Comparison of ENCODE assay signal across 16 cellular contexts in the genomic region with DNA sequence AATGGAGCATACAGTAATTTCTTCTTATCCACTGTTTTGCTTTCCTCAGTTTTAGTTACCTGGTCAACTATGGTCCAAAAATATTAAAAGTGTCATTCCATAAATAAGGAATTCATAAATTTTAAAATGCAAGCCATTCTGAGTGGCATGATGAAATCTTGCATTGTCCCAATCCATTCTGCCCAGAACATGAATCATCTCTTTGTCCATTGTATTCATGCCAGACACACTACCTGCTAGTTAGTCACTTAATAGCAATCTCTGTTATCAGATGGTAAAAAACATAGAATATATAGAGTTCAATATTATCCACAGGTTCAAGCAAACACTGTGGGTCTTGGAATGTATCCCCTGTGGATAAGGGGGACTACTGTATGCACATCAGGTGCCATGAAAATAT.
DNase-seq lines count a peak whose midpoint lies in the region; ATAC-seq and TF ChIP-seq lines count a peak whose summit lies in the region.
"Had no signal": no experiment of that assay in that cellular context is flagged by ENCODE, and none has a peak within 500 bp of the region (broad histone marks: within the 10 kb centered on the region; RNA-seq: fewer than 3 reads in every experiment).

No MANE protein-coding gene starts in this region.

- no peaks in the 10 kb centered on the region for H3K36me3 ChIP-seq in HCT116 (ENCODE audit: control insufficient read depth in 1 of 2, insufficient read depth in 2 of 2, low read length in 2 of 2)
- no peaks in the 10 kb centered on the region for H3K36me3 ChIP-seq in RWPE2 (ENCODE audit: low read depth)
- no peaks in the 10 kb centered on the region for H3K36me3 ChIP-seq in Karpas-422 (ENCODE audit: insufficient read depth, low read length)
- H3K36me3 ChIP-seq in SJCRH30 = no peaks in the 10 kb centered on the region; the same call in 1 of the 2 replicates

- H3K27me3 ChIP-seq in HCT116 (ENCODE audit: insufficient read depth, low read length) (no peaks in the 10 kb centered on the region), RWPE2 (ENCODE audit: insufficient read depth, poor library complexity, severe bottlenecking) (no peaks in the 10 kb centered on the region), foreskin keratinocyte (no peaks in the 10 kb centered on the region), Karpas-422 (ENCODE audit: low read length) (no peaks in the 10 kb centered on the region), SJCRH30 (no peaks in the 10 kb centered on the region)

- H4K20me1 ChIP-seq in HCT116 (ENCODE audit: insufficient read depth) = no peaks in the 10 kb centered on the region
- no peaks in the 10 kb centered on the region for H4K20me1 ChIP-seq in Karpas-422 (ENCODE audit: insufficient read depth, low read depth, low read length)

- H3K79me2 ChIP-seq in HCT116 (ENCODE audit: insufficient read depth, low read length) (no peaks in the 10 kb centered on the region), Karpas-422 (ENCODE audit: low read length) (no peaks in the 10 kb centered on the region)

- no peak overlapping the region for H3K4me3 ChIP-seq in HCT116 (replicated peaks in 1 of 2; ENCODE audit: low read depth in 1 of 2, low read length in 2 of 2)
- no peak overlapping the region for H3K4me3 ChIP-seq in RWPE2 (ENCODE audit: severe bottlenecking)
- H3K4me3 ChIP-seq in Karpas-422 (ENCODE audit: low read length) = no peak overlapping the region
- H3K4me3 ChIP-seq in SJCRH30 = no peak overlapping the region
- H3K4me3 ChIP-seq: GM23248 had no signal

- DNase-seq in ELR (ENCODE audit: low read depth) (peak; percentile 44), HCT116 (ENCODE audit: low read depth, low spot score) (peak; percentile 43), RWPE2 (ENCODE audit: low spot score) (no peak), foreskin keratinocyte (peak; percentile 30 to 70), Karpas-422 (no peak), SJCRH30 (no peak), HK-2 (ENCODE audit: unreplicated experiment) (no peak), DMS114 treated with DMSO at 0.1 percent for 48 hours (lab: John Stamatoyannopoulos, UW; ENCODE audit: unreplicated experiment) (no peak)
- DNase-seq: C1 segment of cervical spinal cord; CD4-positive, alpha-beta memory T cell; DMS153; GM23248; H7; IMR-90; KBM-7 had no signal

- H3K4me2 ChIP-seq in HCT116 (ENCODE audit: low read length) (no peak overlapping the region), Karpas-422 (ENCODE audit: low read depth, low read length, poor library complexity, severe bottlenecking) (no peak overlapping the region)

- H3K4me1 ChIP-seq in HCT116 (ENCODE audit: control insufficient read depth in 1 of 2, insufficient read depth in 2 of 2, low read length in 2 of 2) = 0 out of 4 replicates have a peak, but pooled peaks cover 0 to 3% of the 10 kb centered on the region in 2 experiments
- H3K4me1 ChIP-seq in RWPE2 (ENCODE audit: insufficient read depth, poor library complexity, severe bottlenecking) = peaks cover 4% of the 10 kb centered on the region
- H3K4me1 ChIP-seq in foreskin keratinocyte = peaks cover 3% of the 10 kb centered on the region
- H3K4me1 ChIP-seq in Karpas-422 (ENCODE audit: low read length) = no peaks in the 10 kb centered on the region
- no peaks in the 10 kb centered on the region for H3K4me1 ChIP-seq in SJCRH30

- POLR2A ChIA-PET in HCT116 (lab: Charles Lee) = no interaction called here

- ATAC-seq in HCT116 (peak; percentile 34; the same call in 1 of the 2 replicates), RWPE2 (ENCODE audit: low read depth) (peak; percentile 71; the same call in 2 of the 3 replicates), foreskin keratinocyte (peak; percentile 98)

- H3K9me3 ChIP-seq in HCT116 (ENCODE audit: control insufficient read depth in 1 of 2, insufficient read depth in 1 of 2, low read depth in 1 of 2, low read length in 2 of 2) (no peaks in the 10 kb centered on the region), RWPE2 (ENCODE audit: severe bottlenecking) (no peaks in the 10 kb centered on the region), Karpas-422 (ENCODE audit: low read length) (peaks cover 8% of the 10 kb centered on the region; the same call in 1 of the 2 replicates), SJCRH30 (replicated peaks) (no peaks in the 10 kb centered on the region)

- RAD21 ChIA-PET in HCT116 (lab: Charles Lee; ENCODE audit: low non-redundant PET in 1 of 2, low total read pairs in 2 of 2, uncharacterized antibody in 2 of 2, unreplicated experiment in 2 of 2) = no interaction called here

- H3K27ac ChIP-seq in HCT116 (ENCODE audit: low read depth, low read length) = no peak overlapping the region
- H3K27ac ChIP-seq in RWPE2 (ENCODE audit: poor library complexity, severe bottlenecking) = no peak overlapping the region
- no peak overlapping the region for H3K27ac ChIP-seq in foreskin keratinocyte
- H3K27ac ChIP-seq in Karpas-422 (ENCODE audit: low read length) = no peak overlapping the region
- no peak overlapping the region for H3K27ac ChIP-seq in SJCRH30
- H3K27ac ChIP-seq: GM23248, HL-60 had no signal

- BruUV-seq in HCT116 (replicated peaks; lab: Mats Ljungman, UMichigan) = no TSS peak

- no peak for TF ChIP-seq POLR2A in HCT116 (IDR thresholded peaks at IDR 0.05; ENCODE audit: borderline replicate concordance, extremely low read depth, insufficient read depth, insufficient read length)

- intact Hi-C loops in HCT116 (cut with micrococcal nuclease) = no loop called here

- TF ChIP-seq CTCF in HCT116 (IDR thresholded peaks at IDR 0.05 in 2 of 3, conservative IDR thresholded peaks at IDR 0.05 in 1 of 3; ENCODE audit: borderline replicate concordance in 1 of 3, insufficient read depth in 1 of 3, low read depth in 2 of 3, low read length in 2 of 3) = no peak
- no peak for TF ChIP-seq CTCF in RWPE2 (IDR thresholded peaks at IDR 0.05; ENCODE audit: poor library complexity, severe bottlenecking)
- TF ChIP-seq CTCF in foreskin keratinocyte (conservative IDR thresholded peaks at IDR 0.05) = no peak

- H3K9ac ChIP-seq in HCT116 (ENCODE audit: low read length) = no peak overlapping the region
- no peak overlapping the region for H3K9ac ChIP-seq in Karpas-422 (ENCODE audit: low read length)
- H3K9ac ChIP-seq: GM23248 had no signal

- H3K9me2 ChIP-seq in HCT116 (ENCODE audit: insufficient read depth) (no peaks in the 10 kb centered on the region), Karpas-422 (replicated peaks; ENCODE audit: insufficient read depth, low read length) (no peaks in the 10 kb centered on the region)

- no peak overlapping the region for H2AFZ ChIP-seq in HCT116 (ENCODE audit: low read depth, low read length, poor library complexity, severe bottlenecking)
- no peak overlapping the region for H2AFZ ChIP-seq in Karpas-422 (ENCODE audit: low read length)
- H2AFZ ChIP-seq: GM23248 had no signal

- TF ChIP-seq RAD21 in HCT116 (IDR thresholded peaks at IDR 0.05; ENCODE audit: low read depth) = no peak

- CTCF ChIA-PET in HCT116 (lab: Charles Lee) = no interaction called here

TF ChIP-seq in HCT116, 20 proteins besides CTCF, POLR2A, EP300 and RAD21:
- 0 out of 2 replicates have a peak, but pooled peaks have one; percentile 52 for TF ChIP-seq CBX3 (IDR thresholded peaks at IDR 0.05; ENCODE audit: low read depth)
- TF ChIP-seq CEBPB (IDR thresholded peaks at IDR 0.05; ENCODE audit: low read depth) = peak; percentile 79
- no peak for TF ChIP-seq SP1 (IDR thresholded peaks at IDR 0.05; ENCODE audit: low read depth)
- peak; percentile 57 for TF ChIP-seq FOSL1 (IDR thresholded peaks at IDR 0.05; ENCODE audit: low read depth)
- TF ChIP-seq TCF7L2 (IDR thresholded peaks at IDR 0.05; ENCODE audit: borderline replicate concordance, extremely low read depth, insufficient read depth, insufficient read length) = no peak
- TF ChIP-seq, protein P1, sequence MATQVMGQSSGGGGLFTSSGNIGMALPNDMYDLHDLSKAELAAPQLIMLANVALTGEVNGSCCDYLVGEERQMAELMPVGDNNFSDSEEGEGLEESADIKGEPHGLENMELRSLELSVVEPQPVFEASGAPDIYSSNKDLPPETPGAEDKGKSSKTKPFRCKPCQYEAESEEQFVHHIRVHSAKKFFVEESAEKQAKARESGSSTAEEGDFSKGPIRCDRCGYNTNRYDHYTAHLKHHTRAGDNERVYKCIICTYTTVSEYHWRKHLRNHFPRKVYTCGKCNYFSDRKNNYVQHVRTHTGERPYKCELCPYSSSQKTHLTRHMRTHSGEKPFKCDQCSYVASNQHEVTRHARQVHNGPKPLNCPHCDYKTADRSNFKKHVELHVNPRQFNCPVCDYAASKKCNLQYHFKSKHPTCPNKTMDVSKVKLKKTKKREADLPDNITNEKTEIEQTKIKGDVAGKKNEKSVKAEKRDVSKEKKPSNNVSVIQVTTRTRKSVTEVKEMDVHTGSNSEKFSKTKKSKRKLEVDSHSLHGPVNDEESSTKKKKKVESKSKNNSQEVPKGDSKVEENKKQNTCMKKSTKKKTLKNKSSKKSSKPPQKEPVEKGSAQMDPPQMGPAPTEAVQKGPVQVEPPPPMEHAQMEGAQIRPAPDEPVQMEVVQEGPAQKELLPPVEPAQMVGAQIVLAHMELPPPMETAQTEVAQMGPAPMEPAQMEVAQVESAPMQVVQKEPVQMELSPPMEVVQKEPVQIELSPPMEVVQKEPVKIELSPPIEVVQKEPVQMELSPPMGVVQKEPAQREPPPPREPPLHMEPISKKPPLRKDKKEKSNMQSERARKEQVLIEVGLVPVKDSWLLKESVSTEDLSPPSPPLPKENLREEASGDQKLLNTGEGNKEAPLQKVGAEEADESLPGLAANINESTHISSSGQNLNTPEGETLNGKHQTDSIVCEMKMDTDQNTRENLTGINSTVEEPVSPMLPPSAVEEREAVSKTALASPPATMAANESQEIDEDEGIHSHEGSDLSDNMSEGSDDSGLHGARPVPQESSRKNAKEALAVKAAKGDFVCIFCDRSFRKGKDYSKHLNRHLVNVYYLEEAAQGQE (IDR thresholded peaks at IDR 0.05; ENCODE audit: low read depth) = no peak
- peak; percentile 53; the same call in 1 of the 2 replicates for TF ChIP-seq JUND (IDR thresholded peaks at IDR 0.05)

Comparison
In these comparisons a context has a peak if more than half of its experiments do, and no peak if none do; other contexts are left out.
1. DNase-seq: peak in ELR (single experiment), HCT116 (single experiment) and foreskin keratinocyte (2 of 2); none in RWPE2 (single experiment), Karpas-422 (single experiment), SJCRH30 (0 of 2), HK-2 (single experiment) and DMS114 treated with DMSO at 0.1 percent for 48 hours (single experiment).
2. ATAC-seq: peak in every context shown above with its lines; median percentile 98 in foreskin keratinocyte; 71 in RWPE2; 34 in HCT116.